In genomic region chr11:116836648-116837023, GRCh38 we compare ENCODE assay signal across 20 cellular contexts. TPM values are rescaled to one million over a fixed set of nuclear protein-coding genes. Genes with fewer than 3 reads are reported as not detected.
A peak's percentile ranks its signal among the peaks of the same experiment; 100 is the strongest.
DNase-seq lines count a peak whose midpoint lies in the region; ATAC-seq and TF ChIP-seq lines count a peak whose summit lies in the region.
"Had no signal": no experiment of that assay in that cellular context is flagged by ENCODE, and none has a peak within 500 bp of the region (broad histone marks: within the 10 kb centered on the region; RNA-seq: fewer than 3 reads in every experiment).

No MANE protein-coding gene starts in this region.

- peak overlapping the region; percentile 75; the same call in 1 of the 2 replicates for H3K4me2 ChIP-seq in HCT116 (ENCODE audit: low read length)

- H2AFZ ChIP-seq in HCT116 (ENCODE audit: low read depth, low read length, poor library complexity, severe bottlenecking) = no peak overlapping the region

- CTCF ChIA-PET in HCT116 (lab: Charles Lee) = interaction anchor here (0.8 to 2.9 kb wide), 11 partner anchors 14 to 342 kb away, joined by 3 to 58 read pairs (median 7); partner anchors contain the start of genes APOA5, SIDT2 and ZPR1
- CTCF ChIA-PET in activated CD4-positive, alpha-beta memory T cell treated with anti-CD3 and anti-CD28 coated beads, Interleukin-2, amount 10 ng/mL, durations not matched to agents 7 days and 5 days (lab: Charles Lee) = interaction anchor here (1.0 to 5.5 kb wide), 39 partner anchors 10 to 394 kb away, joined by 3 to 158 read pairs (median 6); partner anchors contain the start of genes APOA4, APOA5, SIDT2 and ZPR1

- H3K36me3 ChIP-seq in HCT116 (ENCODE audit: control insufficient read depth in 1 of 2, insufficient read depth in 2 of 2, low read length in 2 of 2) (no peaks in the 10 kb centered on the region), right lobe of liver (peaks cover 0 to 6% (median 0%) of the 10 kb centered on the region in 4 donors), subcutaneous abdominal adipose tissue (ENCODE audit: control insufficient read depth in 5 of 5, insufficient read depth in 5 of 5, low read length in 5 of 5) (no peaks in the 10 kb centered on the region)
- H3K36me3 ChIP-seq: thoracic aorta had no signal

- intact Hi-C loops in HCT116 (cut with micrococcal nuclease) = loop anchor here (1.0 kb wide), 1 partner anchor 45 kb away; the partner anchor contains the start of gene APOA5
- intact Hi-C loops in right lobe of liver (cut with DNase I) = loop anchor here in 1 of 2 donors (5.0 kb wide), 1 partner anchor 44 kb away; the partner anchor contains the start of gene APOA5
- intact Hi-C loops in sciatic nerve (cut with DNase I) = no loop called here

- no peak overlapping the region for H3K27ac Mint-ChIP-seq in activated T-helper 17 cell treated with anti-CD3 and anti-CD28 coated beads, Interleukin-2, amount 50 U/mL, for 72 hours
- H3K27ac Mint-ChIP-seq in activated CD4-positive, alpha-beta memory T cell treated with anti-CD3 and anti-CD28 coated beads, Interleukin-2, amount 10 ng/mL, durations not matched to agents 7 days and 5 days = no peak overlapping the region
- H3K27ac Mint-ChIP-seq: activated naive CD4-positive, alpha-beta T cell treated with anti-CD3 and anti-CD28 coated beads for 36 hours; memory B cell had no signal

- no peaks in the 10 kb centered on the region for H3K9me3 Mint-ChIP-seq in activated T-helper 17 cell treated with anti-CD3 and anti-CD28 coated beads, Interleukin-2, amount 50 U/mL, for 72 hours
- H3K9me3 Mint-ChIP-seq in activated CD4-positive, alpha-beta memory T cell treated with anti-CD3 and anti-CD28 coated beads, Interleukin-2, amount 10 ng/mL, durations not matched to agents 7 days and 5 days = no peaks in the 10 kb centered on the region
- H3K9me3 Mint-ChIP-seq: activated naive CD4-positive, alpha-beta T cell treated with anti-CD3 and anti-CD28 coated beads for 36 hours; activated T-cell treated with anti-CD3 and anti-CD28 coated beads, Interleukin-2, amount 50 U/mL, for 4 hours; memory B cell; stimulated activated memory B cell treated with anti-CD40 and anti-IgM and Interleukin-4, amounts not matched to agents 10 μg/mL and 1 μg/mL and 100 μg/mL, for 72 hours had no signal

- TF ChIP-seq RAD21 in HCT116 (IDR thresholded peaks at IDR 0.05; ENCODE audit: low read depth) = no peak

- no TSS peak for BruUV-seq in HCT116 (replicated peaks; lab: Mats Ljungman, UMichigan)

- TF ChIP-seq POLR2A in HCT116 (IDR thresholded peaks at IDR 0.05; ENCODE audit: borderline replicate concordance, extremely low read depth, insufficient read depth, insufficient read length) (no peak), right lobe of liver (IDR thresholded peaks at IDR 0.05) (no peak)

- RAD21 ChIA-PET in HCT116 (lab: Charles Lee; ENCODE audit: low non-redundant PET in 1 of 2, low total read pairs in 2 of 2, uncharacterized antibody in 2 of 2, unreplicated experiment in 2 of 2) = interaction anchor here (1.2 to 1.6 kb wide), 5 partner anchors 43 to 390 kb away, joined by 3 to 14 read pairs (median 3); partner anchors contain the start of gene APOA5 (in 1 of the 2)

- H3K27ac ChIP-seq in HCT116 (ENCODE audit: low read depth, low read length) = peak overlapping the region; percentile 15; the same call in 1 of the 2 replicates
- peak overlapping the region; percentile 75 to 87 (median 85) for H3K27ac ChIP-seq in right lobe of liver
- peak overlapping the region; percentile 37 for H3K27ac ChIP-seq in subcutaneous abdominal adipose tissue (ENCODE audit: low read depth, low read length)
- H3K27ac ChIP-seq: epithelial cell of prostate, thoracic aorta had no signal

- no peaks in the 10 kb centered on the region for H3K27me3 Mint-ChIP-seq in activated T-helper 17 cell treated with anti-CD3 and anti-CD28 coated beads, Interleukin-2, amount 50 U/mL, for 72 hours
- H3K27me3 Mint-ChIP-seq in activated CD4-positive, alpha-beta memory T cell treated with anti-CD3 and anti-CD28 coated beads, Interleukin-2, amount 10 ng/mL, durations not matched to agents 7 days and 5 days = no peaks in the 10 kb centered on the region
- H3K27me3 Mint-ChIP-seq: stimulated activated memory B cell treated with anti-CD40 and anti-IgM and Interleukin-4, amounts not matched to agents 10 μg/mL and 1 μg/mL and 100 μg/mL, for 72 hours had no signal

- no peak overlapping the region for H3K4me3 ChIP-seq in HCT116 (replicated peaks in 1 of 2; ENCODE audit: low read depth in 1 of 2, low read length in 2 of 2)
- H3K4me3 ChIP-seq in right lobe of liver = peak overlapping the region; percentile 54 to 92 (median 78)
- H3K4me3 ChIP-seq in subcutaneous abdominal adipose tissue (ENCODE audit: low read depth in 1 of 5, low read length in 5 of 5) = no peak overlapping the region

- no peaks in the 10 kb centered on the region for H3K9me2 ChIP-seq in HCT116 (ENCODE audit: insufficient read depth)

- H3K4me1 ChIP-seq in HCT116 (ENCODE audit: control insufficient read depth in 1 of 2, insufficient read depth in 2 of 2, low read length in 2 of 2) = peaks cover 8 to 15% of the 10 kb centered on the region in 2 experiments
- H3K4me1 ChIP-seq in right lobe of liver = peaks cover 0 to 44% (median 18%) of the 10 kb centered on the region in 4 donors
- H3K4me1 ChIP-seq in subcutaneous abdominal adipose tissue (ENCODE audit: control insufficient read depth in 5 of 5, insufficient read depth in 5 of 5, low read length in 5 of 5) = peaks cover 2 to 25% (median 21%) of the 10 kb centered on the region in 5 donors

- H3K36me3 Mint-ChIP-seq in activated T-helper 17 cell treated with anti-CD3 and anti-CD28 coated beads, Interleukin-2, amount 50 U/mL, for 72 hours (ENCODE audit: low read depth) = no peaks in the 10 kb centered on the region
- H3K36me3 Mint-ChIP-seq in activated CD4-positive, alpha-beta memory T cell treated with anti-CD3 and anti-CD28 coated beads, Interleukin-2, amount 10 ng/mL, durations not matched to agents 7 days and 5 days (ENCODE audit: low read depth) = no peaks in the 10 kb centered on the region
- H3K36me3 Mint-ChIP-seq: memory B cell; stimulated activated memory B cell treated with anti-CD40 and anti-IgM and Interleukin-4, amounts not matched to agents 10 μg/mL and 1 μg/mL and 100 μg/mL, for 72 hours had no signal

- H3K4me1 Mint-ChIP-seq in activated T-helper 17 cell treated with anti-CD3 and anti-CD28 coated beads, Interleukin-2, amount 50 U/mL, for 72 hours = no peaks in the 10 kb centered on the region
- H3K4me1 Mint-ChIP-seq in activated CD4-positive, alpha-beta memory T cell treated with anti-CD3 and anti-CD28 coated beads, Interleukin-2, amount 10 ng/mL, durations not matched to agents 7 days and 5 days = peaks cover 18% of the 10 kb centered on the region

- POLR2A ChIA-PET in HCT116 (lab: Charles Lee) = interaction anchor here (1.2 kb wide), 1 partner anchor 45 kb away, joined by 9 read pairs; the partner anchor contains the start of gene APOA5
- POLR2A ChIA-PET in activated CD4-positive, alpha-beta memory T cell treated with anti-CD3 and anti-CD28 coated beads, Interleukin-2, amount 10 ng/mL, durations not matched to agents 7 days and 5 days (lab: Charles Lee) = interaction anchor here (1.0 to 4.4 kb wide), 10 partner anchors 14 to 394 kb away, joined by 3 to 93 read pairs (median 6); partner anchors contain the start of genes APOA5, PAFAH1B2, SIDT2 and ZPR1

- peak overlapping the region; percentile 66 for H3K4me3 Mint-ChIP-seq in activated T-helper 17 cell treated with anti-CD3 and anti-CD28 coated beads, Interleukin-2, amount 50 U/mL, for 72 hours
- no peak overlapping the region for H3K4me3 Mint-ChIP-seq in activated CD4-positive, alpha-beta memory T cell treated with anti-CD3 and anti-CD28 coated beads, Interleukin-2, amount 10 ng/mL, durations not matched to agents 7 days and 5 days

- WGBS in right lobe of liver (ENCODE audit: insufficient coverage, low coverage, low lambda C conversion rate, missing lambda C conversion rate) = 39% methylated on average over 7 of the region's 7 CpGs

- ATAC-seq in HCT116 (no peak), right lobe of liver (no peak), sciatic nerve (no peak), GM19467 (IDR thresholded peaks at IDR 0.05; ENCODE audit: unreplicated experiment) (no peak)
- no peak for ATAC-seq in activated T-helper 17 cell treated with anti-CD3 and anti-CD28 coated beads, Interleukin-2, amount 50 U/mL, for 72 hours (replicated peaks)

- H3K27me3 ChIP-seq in HCT116 (ENCODE audit: insufficient read depth, low read length) (no peaks in the 10 kb centered on the region), right lobe of liver (no peaks in the 10 kb centered on the region), subcutaneous abdominal adipose tissue (ENCODE audit: control insufficient read depth in 5 of 5, insufficient read depth in 4 of 5, low read length in 5 of 5) (no peaks in the 10 kb centered on the region)

- TF ChIP-seq CTCF in HCT116 (IDR thresholded peaks at IDR 0.05 in 2 of 3, conservative IDR thresholded peaks at IDR 0.05 in 1 of 3; ENCODE audit: borderline replicate concordance in 1 of 3, insufficient read depth in 1 of 3, low read depth in 2 of 3, low read length in 2 of 3) = no peak
- no peak for TF ChIP-seq CTCF in right lobe of liver (IDR thresholded peaks at IDR 0.05)

- no peaks in the 10 kb centered on the region for H3K9me3 ChIP-seq in HCT116 (ENCODE audit: control insufficient read depth in 1 of 2, insufficient read depth in 1 of 2, low read depth in 1 of 2, low read length in 2 of 2)
- no peaks in the 10 kb centered on the region for H3K9me3 ChIP-seq in right lobe of liver
- H3K9me3 ChIP-seq in subcutaneous abdominal adipose tissue (ENCODE audit: control insufficient read depth in 5 of 5, low read length in 5 of 5) = no peaks in the 10 kb centered on the region
- H3K9me3 ChIP-seq: thoracic aorta had no signal

- H3K79me2 ChIP-seq in HCT116 (ENCODE audit: insufficient read depth, low read length) = no peaks in the 10 kb centered on the region

- DNase-seq in HCT116 (ENCODE audit: low read depth, low spot score) (no peak), right lobe of liver (no peak), sciatic nerve (ENCODE audit: low spot score) (no peak)
- no peak for DNase-seq in activated CD4-positive, alpha-beta memory T cell treated with anti-CD3 and anti-CD28 coated beads, Interleukin-2, amount 10 ng/mL, durations not matched to agents 7 days and 5 days

- H4K20me1 ChIP-seq in HCT116 (ENCODE audit: insufficient read depth) = no peaks in the 10 kb centered on the region

- H3K9ac ChIP-seq in HCT116 (ENCODE audit: low read length) (no peak overlapping the region), subcutaneous abdominal adipose tissue (ENCODE audit: low read length in 5 of 5) (no peak overlapping the region)

RNA-seq across cellular contexts. Expression of gene APOA1, which starts 0.8 kb away (rescaled TPM):
- total RNA-seq in HCT116 (2021; ENCODE audit: unreplicated experiment) = 2.0 TPM
- polyA plus RNA-seq in HCT116 (2012) = 0.09 and 0.41 TPM in 2 replicates
- under 1 TPM; 0.37 TPM for total RNA-seq in activated T-helper 17 cell treated with anti-CD3 and anti-CD28 coated beads, Interleukin-2, amount 50 U/mL, for 72 hours
- over 10,000 TPM in 2 of 6 experiments, 1,000 to 10,000 TPM in 4; 5,429 to 12,494 (median 8,679) TPM for total RNA-seq in right lobe of liver
- not detected for total RNA-seq in activated CD4-positive, alpha-beta memory T cell treated with anti-CD3 and anti-CD28 coated beads, Interleukin-2, amount 10 ng/mL, durations not matched to agents 7 days and 5 days
- 7.0 TPM for total RNA-seq in sciatic nerve
- total RNA-seq: activated naive CD4-positive, alpha-beta T cell treated with anti-CD3 and anti-CD28 coated beads for 36 hours; fibroblast of villous mesenchyme; HT-29; thoracic aorta had no signal

RNA-seq across cellular contexts. Expression of gene APOC3, which starts 6.9 kb away (rescaled TPM):
- total RNA-seq in HCT116 (2021; ENCODE audit: unreplicated experiment) = 3.5 TPM
- not detected in 2 replicates for polyA plus RNA-seq in HCT116 (2012)
- total RNA-seq in activated T-helper 17 cell treated with anti-CD3 and anti-CD28 coated beads, Interleukin-2, amount 50 U/mL, for 72 hours = not detected
- total RNA-seq in right lobe of liver = over 10,000 TPM in 3 of 6 experiments, 1,000 to 10,000 TPM in 3; 4,225 to 15,106 (median 9,815) TPM
- not detected for total RNA-seq in activated CD4-positive, alpha-beta memory T cell treated with anti-CD3 and anti-CD28 coated beads, Interleukin-2, amount 10 ng/mL, durations not matched to agents 7 days and 5 days
- total RNA-seq in sciatic nerve = not detected
- total RNA-seq: activated CD8-positive, alpha-beta memory T cell treated with anti-CD3 and anti-CD28 coated beads for 36 hours; activated naive CD4-positive, alpha-beta T cell treated with anti-CD3 and anti-CD28 coated beads for 36 hours; fibroblast of villous mesenchyme; HT-29; myocyte; OCI-LY7; osteoblast; thoracic aorta had no signal
- polyA plus RNA-seq: GM12878 had no signal

RNA-seq across cellular contexts. Expression of gene APOA4, which starts 13.5 kb away (rescaled TPM):
- total RNA-seq in HCT116 (2021; ENCODE audit: unreplicated experiment) = not detected
- polyA plus RNA-seq in HCT116 (2012) = not detected in 2 replicates
- total RNA-seq in activated T-helper 17 cell treated with anti-CD3 and anti-CD28 coated beads, Interleukin-2, amount 50 U/mL, for 72 hours = not detected
- total RNA-seq in right lobe of liver = 1,000 to 10,000 TPM in 2 of 6 experiments, 100 to 1,000 TPM in 2, 10 to 100 TPM in 2; 21.9 to 1,288 (median 117) TPM
- not detected for total RNA-seq in activated CD4-positive, alpha-beta memory T cell treated with anti-CD3 and anti-CD28 coated beads, Interleukin-2, amount 10 ng/mL, durations not matched to agents 7 days and 5 days
- total RNA-seq in sciatic nerve = not detected
- total RNA-seq: activated CD8-positive, alpha-beta memory T cell treated with anti-CD3 and anti-CD28 coated beads for 36 hours; activated naive CD4-positive, alpha-beta T cell treated with anti-CD3 and anti-CD28 coated beads for 36 hours; activated T-cell treated with anti-CD3 and anti-CD28 coated beads, Interleukin-2, amount 50 U/mL, for 4 hours; fibroblast of villous mesenchyme; GM12878; HT-29; myocyte; OCI-LY7; osteoblast had no signal
- polyA plus RNA-seq: GM12878 had no signal

RNA-seq across cellular contexts. Expression of gene APOA5, which starts 45.0 kb away (rescaled TPM):
- total RNA-seq in HCT116 (2021; ENCODE audit: unreplicated experiment) = 0.12 TPM
- not detected in 2 replicates for polyA plus RNA-seq in HCT116 (2012)
- not detected for total RNA-seq in activated T-helper 17 cell treated with anti-CD3 and anti-CD28 coated beads, Interleukin-2, amount 50 U/mL, for 72 hours
- total RNA-seq in right lobe of liver = 1,000 to 10,000 TPM in 1 of 6 experiments, 100 to 1,000 TPM in 4, 10 to 100 TPM in 1; 57.8 to 1,064 (median 724) TPM
- total RNA-seq in activated CD4-positive, alpha-beta memory T cell treated with anti-CD3 and anti-CD28 coated beads, Interleukin-2, amount 10 ng/mL, durations not matched to agents 7 days and 5 days = not detected
- not detected for total RNA-seq in sciatic nerve
- total RNA-seq: activated CD8-positive, alpha-beta memory T cell treated with anti-CD3 and anti-CD28 coated beads for 36 hours; activated naive CD4-positive, alpha-beta T cell treated with anti-CD3 and anti-CD28 coated beads for 36 hours; activated T-cell treated with anti-CD3 and anti-CD28 coated beads, Interleukin-2, amount 50 U/mL, for 4 hours; fibroblast of villous mesenchyme; HT-29; myocyte; OCI-LY7; osteoblast; thoracic aorta had no signal
- polyA plus RNA-seq: GM12878 had no signal

RNA-seq across cellular contexts. Expression of gene ZPR1, which starts 48.8 kb away (rescaled TPM):
- total RNA-seq in HCT116 (2021; ENCODE audit: unreplicated experiment) (56.3 TPM), right lobe of liver (10 to 100 TPM; 17.9 to 86.6 (median 30.2) TPM), sciatic nerve (26.7 TPM)
- polyA plus RNA-seq in HCT116 (2012) = 42.4 and 50.7 TPM in 2 replicates
- 10 to 100 TPM; 66.4 to 98.1 TPM for total RNA-seq in activated T-helper 17 cell treated with anti-CD3 and anti-CD28 coated beads, Interleukin-2, amount 50 U/mL, for 72 hours
- total RNA-seq in activated CD4-positive, alpha-beta memory T cell treated with anti-CD3 and anti-CD28 coated beads, Interleukin-2, amount 10 ng/mL, durations not matched to agents 7 days and 5 days = 10 to 100 TPM; 55.6 to 57.6 TPM

Comparison
In these comparisons a context has a peak if more than half of its experiments do, and no peak if none do; other contexts are left out.
1. H3K27ac ChIP-seq: peak in every context shown above with its lines; median percentile 85 in right lobe of liver; 37 in subcutaneous abdominal adipose tissue; 15 in HCT116.
2. H3K4me3 ChIP-seq: peak in right lobe of liver (3 of 3); none in HCT116 (0 of 2) and subcutaneous abdominal adipose tissue (0 of 5).
3. RNA of gene APOA1, which starts 0.8 kb away (total RNA-seq): 5,429 to 12,494 TPM in right lobe of liver; 7.0 TPM in sciatic nerve (single experiment), 2.0 TPM in HCT116 (single experiment), 0.37 TPM in activated T-helper 17 cell treated with anti-CD3 and anti-CD28 coated beads, Interleukin-2, amount 50 U/mL, for 72 hours and not detected in activated CD4-positive, alpha-beta memory T cell treated with anti-CD3 and anti-CD28 coated beads, Interleukin-2, amount 10 ng/mL, durations not matched to agents 7 days and 5 days; every median in the first group is over 100 times any median in the second.
4. RNA of gene APOC3, which starts 6.9 kb away (total RNA-seq): 4,225 to 15,106 TPM in right lobe of liver; 3.5 TPM in HCT116 (single experiment), not detected in activated T-helper 17 cell treated with anti-CD3 and anti-CD28 coated beads, Interleukin-2, amount 50 U/mL, for 72 hours, not detected in activated CD4-positive, alpha-beta memory T cell treated with anti-CD3 and anti-CD28 coated beads, Interleukin-2, amount 10 ng/mL, durations not matched to agents 7 days and 5 days and not detected in sciatic nerve (single experiment); every median in the first group is over 100 times any median in the second.
5. RNA of gene APOA4, which starts 13.5 kb away (total RNA-seq): 21.9 to 1,288 TPM in right lobe of liver; not detected in HCT116 (single experiment), not detected in activated T-helper 17 cell treated with anti-CD3 and anti-CD28 coated beads, Interleukin-2, amount 50 U/mL, for 72 hours, not detected in activated CD4-positive, alpha-beta memory T cell treated with anti-CD3 and anti-CD28 coated beads, Interleukin-2, amount 10 ng/mL, durations not matched to agents 7 days and 5 days and not detected in sciatic nerve (single experiment); every median in the first group is over 10 times any median in the second.